5 cellular contexts compared by ENCODE assay signal in the genomic region with DNA sequence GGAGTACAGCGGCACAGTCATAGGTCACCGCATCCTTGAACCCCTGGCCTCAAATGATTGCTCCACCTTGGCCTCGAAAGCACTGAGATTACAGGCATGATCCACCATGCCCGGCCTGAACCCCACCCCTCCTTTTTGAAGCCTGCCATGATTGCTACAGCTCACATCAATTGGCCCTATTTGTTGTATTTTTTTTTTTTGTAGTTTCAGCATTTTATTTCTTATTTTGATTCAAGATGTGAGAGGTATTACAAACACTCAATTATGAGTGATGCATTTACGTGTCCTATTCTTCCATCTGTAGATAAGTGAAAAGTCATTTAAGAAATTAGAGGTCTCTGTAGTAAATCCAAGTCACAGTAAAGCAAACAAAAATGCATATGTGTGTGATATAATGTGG. TPM values are rescaled to one million over a fixed set of nuclear protein-coding genes. Genes with fewer than 3 reads are reported as not detected.
"Had no signal": no experiment of that assay in that cellular context is flagged by ENCODE, and none has a peak within 500 bp of the region (broad histone marks: within the 10 kb centered on the region; RNA-seq: fewer than 3 reads in every experiment).

No MANE protein-coding gene starts in this region.

RNA-seq across cellular contexts. Expression of a gene that starts 16.0 kb away (rescaled TPM):
- total RNA-seq: HepG2, HT-29, IMR-90 had no signal
- polyA plus RNA-seq: HepG2, IgD-negative memory B cell, IMR-90 had no signal

RNA-seq across cellular contexts. Expression of a gene that starts 32.3 kb away (rescaled TPM):
- total RNA-seq: HT-29, HT1080, IMR-90 had no signal
- polyA plus RNA-seq: IgD-negative memory B cell had no signal
